In the genomic region with DNA sequence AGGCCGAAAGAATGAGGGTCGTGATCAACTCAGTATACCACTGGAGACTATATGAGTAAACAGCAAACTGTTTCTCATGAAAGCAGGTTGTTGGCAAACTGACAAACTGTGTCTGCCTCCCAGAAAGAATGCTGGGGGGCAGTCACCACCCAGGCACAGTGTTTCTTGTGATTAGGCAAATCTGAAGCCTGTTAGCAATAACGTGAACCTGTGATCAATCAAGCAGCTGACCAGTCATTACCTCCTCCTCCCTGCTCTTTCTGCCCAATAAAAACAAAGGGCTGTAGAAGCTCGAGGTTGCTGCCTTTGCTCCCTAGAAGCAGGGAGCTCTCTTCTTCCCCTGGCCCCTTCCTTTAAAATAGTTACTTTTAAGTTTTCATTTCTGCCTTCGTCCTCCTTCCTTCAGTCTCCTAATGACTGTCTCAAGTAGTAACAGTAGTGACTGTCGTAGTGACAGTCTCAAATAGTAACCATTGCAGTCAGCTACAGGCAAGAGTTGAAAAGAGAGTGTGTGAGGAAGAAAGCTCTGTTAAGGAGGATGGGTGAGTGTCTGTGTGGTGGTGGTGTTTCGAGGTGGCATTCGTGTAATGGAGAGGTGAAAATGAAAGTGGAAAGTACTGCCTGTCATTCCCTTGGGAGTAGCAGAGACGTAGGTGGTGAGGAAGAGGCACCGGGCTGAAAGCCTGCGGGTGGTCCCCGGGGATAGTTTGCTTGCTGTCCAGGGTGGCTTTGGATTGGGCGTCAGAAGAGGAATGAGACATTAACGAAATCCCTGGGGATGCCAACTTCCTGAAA, we compare ENCODE assay signal across 8 cellular contexts. TPM values are rescaled to one million over a fixed set of nuclear protein-coding genes. Genes with fewer than 3 reads are reported as not detected.
DNase-seq lines count a peak whose midpoint lies in the region; ATAC-seq and TF ChIP-seq lines count a peak whose summit lies in the region.

No MANE protein-coding gene starts in this region.

- no peak for TF ChIP-seq EP300 in gastroesophageal sphincter (IDR thresholded peaks at IDR 0.05)
- no peak for TF ChIP-seq EP300 in tibial nerve (IDR thresholded peaks at IDR 0.05)

- H3K4me1 Mint-ChIP-seq in type B pancreatic cell (ENCODE audit: unreplicated experiment) = no peaks in the 10 kb centered on the region

- 15 to 34% methylated on average over 5 to 12 of the region's 14 CpGs for WGBS in gastroesophageal sphincter (ENCODE audit: low coverage in 1 of 2), 2 donors
- 19 to 29% methylated on average over 14 of the region's 14 CpGs for WGBS in tibial nerve, 2 donors

- no peaks in the 10 kb centered on the region for H3K9me3 Mint-ChIP-seq in type B pancreatic cell

- DNase-seq in EH (ENCODE audit: low read depth) = peak; percentile 44
- DNase-seq in NCI-H1092 (lab: John Stamatoyannopoulos, UW) = peak; percentile 52
- DNase-seq in tibial nerve (ENCODE audit: low spot score in 2 of 2) = no peak
- DNase-seq in activated CD8-positive, alpha-beta memory T cell treated with anti-CD3 and anti-CD28 coated beads, Interleukin-2, amount 50 U/mL, for 4 hours = no peak
- no peak for DNase-seq in type B pancreatic cell (ENCODE audit: extremely low spot score, unreplicated experiment)
- no peak for DNase-seq in activated CD4-positive, alpha-beta T cell treated with anti-CD3 and anti-CD28 coated beads for 48 hours

- H3K27me3 ChIP-seq in gastroesophageal sphincter = no peaks in the 10 kb centered on the region
- no peaks in the 10 kb centered on the region for H3K27me3 ChIP-seq in tibial nerve

- no peak overlapping the region for H3K4me3 Mint-ChIP-seq in type B pancreatic cell

- peaks cover 0 to 19% (median 0%) of the 10 kb centered on the region in 3 donors for H3K4me1 ChIP-seq in gastroesophageal sphincter
- H3K4me1 ChIP-seq in tibial nerve = peaks cover 0 to 23% (median 11%) of the 10 kb centered on the region in 4 donors

- H3K36me3 ChIP-seq in gastroesophageal sphincter = no peaks in the 10 kb centered on the region
- no peaks in the 10 kb centered on the region for H3K36me3 ChIP-seq in tibial nerve

- TF ChIP-seq POLR2A in gastroesophageal sphincter (IDR thresholded peaks at IDR 0.05) (no peak), tibial nerve (IDR thresholded peaks at IDR 0.05) (no peak)

- TF ChIP-seq CTCF in gastroesophageal sphincter (IDR thresholded peaks at IDR 0.05) (no peak), tibial nerve (IDR thresholded peaks at IDR 0.05) (no peak), type B pancreatic cell (conservative IDR thresholded peaks at IDR 0.05) (no peak)

- H3K27me3 Mint-ChIP-seq in type B pancreatic cell = no peaks in the 10 kb centered on the region

- no peaks in the 10 kb centered on the region for H3K9me3 ChIP-seq in gastroesophageal sphincter
- H3K9me3 ChIP-seq in tibial nerve = no peaks in the 10 kb centered on the region

- H3K27ac Mint-ChIP-seq in type B pancreatic cell = no peak overlapping the region

- H3K36me3 Mint-ChIP-seq in type B pancreatic cell = no peaks in the 10 kb centered on the region

- peak overlapping the region in 2 of 4 donors; percentile 44 to 48 for H3K27ac ChIP-seq in gastroesophageal sphincter
- peak overlapping the region in 3 of 4 donors; percentile 31 to 51 (median 45) for H3K27ac ChIP-seq in tibial nerve

- peak; percentile 52 for ATAC-seq in GM21723 (IDR thresholded peaks at IDR 0.05; ENCODE audit: unreplicated experiment)
- peak; percentile 22 for ATAC-seq in gastroesophageal sphincter

- H3K4me3 ChIP-seq in gastroesophageal sphincter (peak overlapping the region; percentile 43 to 44), tibial nerve (peak overlapping the region; percentile 8 to 42 (median 32))

RNA-seq across cellular contexts. Expression of a gene that starts 14.5 kb away (rescaled TPM):
- total RNA-seq in gastroesophageal sphincter (1 to 10 TPM; 1.2 to 2.4 (median 1.9) TPM), tibial nerve (1 to 10 TPM; 4.8 to 5.9 (median 5.3) TPM), type B pancreatic cell (ENCODE audit: low replicate concordance) (7.5 and 9.0 TPM in 2 replicates)

Comparison
In these comparisons a context has a peak if more than half of its experiments do, and no peak if none do; other contexts are left out.
1. DNase-seq: peak in EH (single experiment) and NCI-H1092 (single experiment); none in tibial nerve (0 of 2), activated CD8-positive, alpha-beta memory T cell treated with anti-CD3 and anti-CD28 coated beads, Interleukin-2, amount 50 U/mL, for 4 hours (single experiment), type B pancreatic cell (single experiment) and activated CD4-positive, alpha-beta T cell treated with anti-CD3 and anti-CD28 coated beads for 48 hours (single experiment).